ENCODE assay signal across 9 cellular contexts in genomic region chr2:233418052-233418760, GRCh38.
DNase-seq lines count a peak whose midpoint lies in the region; ATAC-seq lines count a peak whose summit lies in the region.
"Had no signal": no experiment of that assay in that cellular context is flagged by ENCODE, and none has a peak within 500 bp of the region (broad histone marks: within the 10 kb centered on the region; RNA-seq: fewer than 3 reads in every experiment).

No MANE protein-coding gene starts in this region.

- peak overlapping the region; percentile 26 to 89 for H3K27ac ChIP-seq in mucosa of rectum (ENCODE audit: low read depth in 2 of 2, low read length in 2 of 2)

- H3K4me3 Mint-ChIP-seq in activated T-helper 17 cell treated with anti-CD3 and anti-CD28 coated beads, Interleukin-2, amount 50 U/mL, for 72 hours, result peak overlapping the region; percentile 87

- H3K9ac ChIP-seq in mucosa of rectum (ENCODE audit: low read depth in 1 of 2, low read length in 2 of 2), result no peak overlapping the region

- peak overlapping the region; percentile 88 for H3K27ac Mint-ChIP-seq in activated T-helper 17 cell treated with anti-CD3 and anti-CD28 coated beads, Interleukin-2, amount 50 U/mL, for 72 hours

- H3K36me3 Mint-ChIP-seq in activated T-helper 17 cell treated with anti-CD3 and anti-CD28 coated beads, Interleukin-2, amount 50 U/mL, for 72 hours (ENCODE audit: low read depth), result peaks cover 11% of the 10 kb centered on the region

- no peaks in the 10 kb centered on the region for H3K9me3 Mint-ChIP-seq in activated T-helper 17 cell treated with anti-CD3 and anti-CD28 coated beads, Interleukin-2, amount 50 U/mL, for 72 hours

- peaks cover 50 to 70% of the 10 kb centered on the region in 2 donors for H3K4me1 ChIP-seq in mucosa of rectum (ENCODE audit: control insufficient read depth in 2 of 2, insufficient read depth in 2 of 2, low read length in 2 of 2)

- no peaks in the 10 kb centered on the region for H3K27me3 Mint-ChIP-seq in activated T-helper 17 cell treated with anti-CD3 and anti-CD28 coated beads, Interleukin-2, amount 50 U/mL, for 72 hours

- peak; percentile 6 for DNase-seq in stimulated activated CD4-positive, alpha-beta T cell treated with anti-CD3 and anti-CD28 coated beads, Interleukin-4, amount 100 ng/mL, for 24 hours
- DNase-seq in stimulated activated CD4-positive, alpha-beta T cell treated with anti-CD3 and anti-CD28 coated beads, Interleukin-15, amount 100 ng/mL, for 24 hours, result no peak
- DNase-seq in NOMO-1 treated with DMSO at 0.1 percent for 48 hours (lab: John Stamatoyannopoulos, UW; ENCODE audit: unreplicated experiment), result no peak
- no peak for DNase-seq in UCSD-AML1 (lab: John Stamatoyannopoulos, UW; ENCODE audit: unreplicated experiment)
- DNase-seq in inferior parietal cortex (ENCODE audit: extremely low spot score), result no peak
- DNase-seq: NCI-H187 treated with DMSO at 0.1 percent for 48 hours had no signal

- H3K4me1 Mint-ChIP-seq in activated T-helper 17 cell treated with anti-CD3 and anti-CD28 coated beads, Interleukin-2, amount 50 U/mL, for 72 hours, result peaks cover 69% of the 10 kb centered on the region

- H3K27me3 ChIP-seq in mucosa of rectum (ENCODE audit: control insufficient read depth in 2 of 2, insufficient read depth in 2 of 2, low read length in 2 of 2), result no peaks in the 10 kb centered on the region

- H3K9me3 ChIP-seq in mucosa of rectum (ENCODE audit: control insufficient read depth in 2 of 2, low read length in 2 of 2), result no peaks in the 10 kb centered on the region

- H3K4me3 ChIP-seq in mucosa of rectum (ENCODE audit: low read length in 2 of 2), result no peak overlapping the region

- no peak for ATAC-seq in activated T-helper 17 cell treated with anti-CD3 and anti-CD28 coated beads, Interleukin-2, amount 50 U/mL, for 72 hours (replicated peaks)
- ATAC-seq in HG02759 (IDR thresholded peaks at IDR 0.05; ENCODE audit: unreplicated experiment), result no peak

- H3K36me3 ChIP-seq in mucosa of rectum (ENCODE audit: control insufficient read depth in 2 of 2, insufficient read depth in 2 of 2, low read length in 2 of 2), result peaks cover 0 to 8% of the 10 kb centered on the region in 2 donors
